ENCODE assay signal across 8 cellular contexts in genomic region chr19:43934985-43935708, GRCh38. TPM values are rescaled to one million over a fixed set of nuclear protein-coding genes. Genes with fewer than 3 reads are reported as not detected.
DNase-seq lines count a peak whose midpoint lies in the region; TF ChIP-seq lines count a peak whose summit lies in the region.

Gene ZNF45, minus strand, starts transcription at chr19:43935282. Its CDS starts 13,097 bp downstream, at chr19:43922185.

- no peak within 1 kb of the TSS for H3K27ac ChIP-seq in H9 (ENCODE audit: insufficient read length, low read depth, low read length)
- H3K27ac ChIP-seq in MM.1S (ENCODE audit: low read length) = peak within 1 kb of the TSS; percentile 26; the same call in 1 of the 2 replicates
- H3K27ac ChIP-seq in neural cell (ENCODE audit: low read length) = peak within 1 kb of the TSS; percentile 54
- peak within 1 kb of the TSS; percentile 83 to 89 (median 86) for H3K27ac ChIP-seq in stomach

- no peak within 1 kb of the TSS for H4K5ac ChIP-seq in H9 (ENCODE audit: insufficient read length, low read depth, low read length)

- peak; percentile 92 for DNase-seq in ELF-1 (ENCODE audit: low read depth, low spot score)
- DNase-seq in H9 = peak; percentile 86
- peak; percentile 88 for DNase-seq in MM.1S
- DNase-seq in SIG-M5 treated with dmso at 0.1 percent for 504 hours (lab: John Stamatoyannopoulos, UW; ENCODE audit: unreplicated experiment) = peak; percentile 84
- DNase-seq in activated gamma-delta T cell treated with Interleukin-2 at 50 U/mL for 16 hours = peak; percentile 84
- DNase-seq in fibroblast of the conjunctiva (ENCODE audit: low read depth) = peak; percentile 74
- peak; percentile 89 for DNase-seq in stomach

- no peaks in the 10 kb centered on the region for H3K9me2 ChIP-seq in MM.1S (replicated peaks; ENCODE audit: insufficient read depth, low read length)
- no peaks in the 10 kb centered on the region for H3K9me2 ChIP-seq in neural cell (ENCODE audit: insufficient read depth, low read length)

- H2BK20ac ChIP-seq in H9 (ENCODE audit: low read depth, low read length, poor library complexity, severe bottlenecking) = no peak within 1 kb of the TSS

- no peaks in the 10 kb centered on the region for H4K20me1 ChIP-seq in H9 (ENCODE audit: control insufficient read depth, insufficient read depth, insufficient read length)
- no peaks in the 10 kb centered on the region for H4K20me1 ChIP-seq in MM.1S (ENCODE audit: insufficient read depth, low read length)
- no peaks in the 10 kb centered on the region for H4K20me1 ChIP-seq in neural cell (ENCODE audit: insufficient read depth)

- H3K36me3 Mint-ChIP-seq in H9 (ENCODE audit: insufficient read depth in 1 of 3, low read depth in 3 of 3) = peaks cover 11 to 33% (median 22%) of the 10 kb centered on the region in 3 experiments; a peak in 6 of 7 replicates

- no peak within 1 kb of the TSS for H3K56ac ChIP-seq in H9 (ENCODE audit: insufficient read length, low read depth, low read length)

- H3K4me2 ChIP-seq in H9 (ENCODE audit: insufficient read depth, insufficient read length, low read length) (peak within 1 kb of the TSS; percentile 84), MM.1S (ENCODE audit: low read depth, low read length) (peak within 1 kb of the TSS; percentile 73), neural cell (ENCODE audit: low read length) (peak within 1 kb of the TSS; percentile 88)

- H3K27ac Mint-ChIP-seq in H9 = peak within 1 kb of the TSS; percentile 90 to 98 (median 94); a peak in 6 of 7 replicates

- H3K27me3 Mint-ChIP-seq in H9 (ENCODE audit: low read depth) = peaks cover 16% of the 10 kb centered on the region

- H3K23ac ChIP-seq in H9 (ENCODE audit: insufficient read length, low read depth, low read length) = no peak within 1 kb of the TSS

- H3K4me3 ChIP-seq in MM.1S (ENCODE audit: low read length) (peak within 1 kb of the TSS; percentile 72), neural cell (ENCODE audit: low read length) (peak within 1 kb of the TSS; percentile 72), stomach (peak within 1 kb of the TSS; percentile 59 to 81 (median 66))

- TF ChIP-seq RAD21 in neural cell (conservative IDR thresholded peaks at IDR 0.05) = peak; percentile 30

- H3K18ac ChIP-seq in H9 (ENCODE audit: insufficient read length, low read depth, low read length) = no peak within 1 kb of the TSS

- peaks cover 7 to 8% of the 10 kb centered on the region in 2 experiments for H3K4me1 Mint-ChIP-seq in H9

- H3K27me3 ChIP-seq in H9 (ENCODE audit: insufficient read depth, low read length) (no peaks in the 10 kb centered on the region), MM.1S (replicated peaks; ENCODE audit: insufficient read depth, low read length) (no peaks in the 10 kb centered on the region; the same call in 1 of the 2 replicates), neural cell (ENCODE audit: insufficient read depth, low read depth, low read length) (no peaks in the 10 kb centered on the region), stomach (no peaks in the 10 kb centered on the region)

- H3K79me1 ChIP-seq in H9 (ENCODE audit: insufficient read depth, low read depth, low read length, poor library complexity, severe bottlenecking) = no peaks in the 10 kb centered on the region

- H4K8ac ChIP-seq in H9 (replicated peaks; ENCODE audit: insufficient read length, low read depth, low read length) = no peak within 1 kb of the TSS

- H2AFZ ChIP-seq in H9 (ENCODE audit: low read length) (peak within 1 kb of the TSS; percentile 99), MM.1S (ENCODE audit: low read length) (peak within 1 kb of the TSS; percentile 86), neural cell (ENCODE audit: low read depth, low read length) (peak within 1 kb of the TSS; percentile 85)

- H3K9ac ChIP-seq in H9 (ENCODE audit: extremely low read depth, insufficient read length, low read length) (peak within 1 kb of the TSS; percentile 80), MM.1S (ENCODE audit: low read length) (peak within 1 kb of the TSS; percentile 58), neural cell (ENCODE audit: low read length) (peak within 1 kb of the TSS; percentile 65)

- no CpG with 5 or more reads among the region's 42 CpGs for WGBS in H9 (ENCODE audit: extremely low coverage, insufficient read length, low lambda C conversion rate)
- 0 to 1% (median 1%) methylated on average over 29 to 42 of the region's 42 CpGs for WGBS in stomach, 5 donors

- H3F3A ChIP-seq in MM.1S (ENCODE audit: insufficient read depth, low read length) (peaks cover 6% of the 10 kb centered on the region; the same call in 1 of the 2 replicates), neural cell (ENCODE audit: insufficient read depth, low read length, poor library complexity, severe bottlenecking) (no peaks in the 10 kb centered on the region)

- no peak within 1 kb of the TSS for H2BK15ac ChIP-seq in H9 (ENCODE audit: low read depth, low read length)

- H3K4me1 ChIP-seq in H9 (ENCODE audit: insufficient read depth, low read length) (no peaks in the 10 kb centered on the region), MM.1S (ENCODE audit: low read length) (0 out of 2 replicates have a peak, but pooled peaks cover 8% of the 10 kb centered on the region), stomach (peaks cover 8 to 24% (median 18%) of the 10 kb centered on the region in 4 donors)

- no peak within 1 kb of the TSS for H2AK5ac ChIP-seq in H9 (ENCODE audit: insufficient read length, low read length)

- H3K9me3 ChIP-seq in H9 (ENCODE audit: control insufficient read depth, low read depth, low read length) = no peaks in the 10 kb centered on the region
- H3K9me3 ChIP-seq in MM.1S (replicated peaks; ENCODE audit: insufficient read depth, low read length) = no peaks in the 10 kb centered on the region
- no peaks in the 10 kb centered on the region for H3K9me3 ChIP-seq in neural cell (ENCODE audit: low read length)
- peaks cover 0 to 17% (median 8%) of the 10 kb centered on the region in 4 donors for H3K9me3 ChIP-seq in stomach

- intact Hi-C loops in stomach (cut with DNase I; ENCODE audit: low total_unique reads) = no loop called here

- 0 out of 2 replicates have a peak within 1 kb of the TSS, but pooled peaks have one; percentile 47 for H3K14ac ChIP-seq in H9 (ENCODE audit: insufficient read depth, low read length)

- H3K9me3 Mint-ChIP-seq in H9 = peaks cover 5 to 17% of the 10 kb centered on the region in 2 experiments

- no peaks in the 10 kb centered on the region for H3K79me2 ChIP-seq in H9 (ENCODE audit: insufficient read depth, low read length)
- H3K79me2 ChIP-seq in MM.1S (ENCODE audit: low read length) = peaks cover 6% of the 10 kb centered on the region; the same call in 1 of the 2 replicates
- H3K79me2 ChIP-seq in neural cell (replicated peaks; ENCODE audit: insufficient read depth, low read length) = peaks cover 11% of the 10 kb centered on the region

- TF ChIP-seq EP300 in neural cell (conservative IDR thresholded peaks at IDR 0.05; ENCODE audit: poor library complexity, severe bottlenecking) (peak; percentile 24), stomach (IDR thresholded peaks at IDR 0.05) (no peak)

- H3K23me2 ChIP-seq in H9 (ENCODE audit: insufficient read length, low read depth, low read length, poor library complexity, severe bottlenecking) = no peaks in the 10 kb centered on the region

- no peak within 1 kb of the TSS for H3T11ph ChIP-seq in H9 (ENCODE audit: low read length)

- no peak for TF ChIP-seq CTCF in H9 (conservative IDR thresholded peaks at IDR 0.05)
- no peak for TF ChIP-seq CTCF in MM.1S (IDR thresholded peaks at IDR 0.05; ENCODE audit: low read length)
- TF ChIP-seq CTCF in neural cell (IDR thresholded peaks at IDR 0.05; ENCODE audit: poor library complexity, severe bottlenecking) = no peak
- no peak for TF ChIP-seq CTCF in stomach (IDR thresholded peaks at IDR 0.05)

- H3K4ac ChIP-seq in H9 (ENCODE audit: low read depth, low read length) = no peak within 1 kb of the TSS

- no peak within 1 kb of the TSS for H2BK5ac ChIP-seq in H9 (ENCODE audit: insufficient read length, low read length)

- TF ChIP-seq POLR2A in stomach (IDR thresholded peaks at IDR 0.05) = no peak

- H3K4me3 Mint-ChIP-seq in H9 = peak within 1 kb of the TSS; percentile 94 to 96

- H4K91ac ChIP-seq in H9 (ENCODE audit: insufficient read length, low read depth, low read length) = no peak within 1 kb of the TSS

- 0 out of 2 replicates have a peak, but pooled peaks cover 3% of the 10 kb centered on the region for H3K36me3 ChIP-seq in MM.1S (replicated peaks; ENCODE audit: insufficient read depth, low read length)
- no peaks in the 10 kb centered on the region for H3K36me3 ChIP-seq in neural cell (ENCODE audit: insufficient read depth, low read length)
- peaks cover 22 to 31% (median 30%) of the 10 kb centered on the region in 4 donors for H3K36me3 ChIP-seq in stomach

- no peak within 1 kb of the TSS for H2BK12ac ChIP-seq in H9 (ENCODE audit: insufficient read length, low read depth, low read length)

- H2BK120ac ChIP-seq in H9 (ENCODE audit: low read depth, low read length, poor library complexity, severe bottlenecking) = no peak within 1 kb of the TSS

TF ChIP-seq in neural cell, 6 proteins besides CTCF, POLR2A, EP300 and RAD21:
- no peak for TF ChIP-seq EZH2 (IDR thresholded peaks at IDR 0.05; ENCODE audit: borderline replicate concordance, insufficient read depth, low read length, poor library complexity, severe bottlenecking)
- peak; percentile 74 for TF ChIP-seq MXI1 (conservative IDR thresholded peaks at IDR 0.05; ENCODE audit: poor library complexity, severe bottlenecking)
- peak; percentile 60 for TF ChIP-seq POLR2AphosphoS5 (IDR thresholded peaks at IDR 0.05)
- peak; percentile 18 for TF ChIP-seq SMC3 (conservative IDR thresholded peaks at IDR 0.05; ENCODE audit: poor library complexity)

RNA-seq across cellular contexts. Expression of gene ZNF45, which starts in this region (rescaled TPM):
- total RNA-seq in H9 (2021) (18.4 and 19.8 TPM in 2 replicates), stomach (10 to 100 TPM in 1 of 5 donors, 1 to 10 TPM in 3, under 1 TPM in 1; 0.89 to 17.1 (median 8.1) TPM)
- polyA plus RNA-seq in neural cell (14.9 and 17.5 TPM in 2 replicates), stomach (1 to 10 TPM; 3.3 to 4.9 (median 3.7) TPM)
- polyA minus RNA-seq in neural cell = 25.4 and 28.7 TPM in 2 replicates
